18 cellular contexts compared by ENCODE assay signal in the genomic region with DNA sequence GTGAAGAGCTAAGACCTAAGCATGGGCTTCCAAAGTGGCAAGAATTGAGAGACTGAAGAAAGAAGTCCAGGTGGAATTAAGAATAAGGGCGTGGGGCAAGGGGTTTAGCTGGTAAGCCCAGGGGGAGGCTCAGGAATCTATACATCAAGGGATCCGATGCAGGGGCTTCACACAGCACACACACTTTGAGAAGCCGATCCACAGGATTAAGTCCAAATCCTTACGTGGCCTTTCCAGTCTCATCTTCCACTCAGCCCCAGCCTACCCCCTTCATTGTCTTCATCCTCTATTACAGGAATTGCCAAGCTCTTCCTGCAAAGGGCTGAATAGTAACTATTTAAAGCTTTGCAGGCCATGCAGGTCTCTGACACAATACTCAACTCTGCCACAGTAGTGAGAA.
DNase-seq lines count a peak whose midpoint lies in the region; ATAC-seq and TF ChIP-seq lines count a peak whose summit lies in the region.
"Had no signal": no experiment of that assay in that cellular context is flagged by ENCODE, and none has a peak within 500 bp of the region (broad histone marks: within the 10 kb centered on the region; RNA-seq: fewer than 3 reads in every experiment).

No MANE protein-coding gene starts in this region.

- intact Hi-C loops in IMR-90 (cut with micrococcal nuclease): loop anchor here (5.0 kb wide), 1 partner anchor 103 kb away; the partner anchor contains the start of gene TGFBR3
- intact Hi-C loops in natural killer cell (cut with micrococcal nuclease): no loop called here
- intact Hi-C loops in tibial artery (cut with DNase I; ENCODE audit: low total_unique reads): loop anchor here (5.0 kb wide), 1 partner anchor 148 kb away; no protein-coding TSS in a partner anchor

- in situ Hi-C loops in IMR-90 (cut with MboI; ENCODE audit: low sequenced_read_pairs) (no loop called here), GM13976 (cut with MboI; ENCODE audit: low sequenced_read_pairs, unreplicated experiment) (no loop called here)

- TF ChIP-seq RAD21 in IMR-90 (IDR thresholded peaks at IDR 0.05; ENCODE audit: low read length): no peak

- H3K18ac ChIP-seq in IMR-90 (ENCODE audit: low read depth, low read length): no peak overlapping the region

- H2AK9ac ChIP-seq in IMR-90 (replicated peaks; ENCODE audit: low read depth, low read length, poor library complexity): no peak overlapping the region

- TF ChIP-seq POLR2A in IMR-90 (IDR thresholded peaks at IDR 0.05; ENCODE audit: low read depth, low read length): no peak

- H2AFZ ChIP-seq in IMR-90 (replicated peaks; ENCODE audit: low read length, poor library complexity): no peak overlapping the region
- H2AFZ ChIP-seq: GM23248 had no signal

- no peak overlapping the region for H3K9ac ChIP-seq in IMR-90 (ENCODE audit: low read depth, low read length)
- H3K9ac ChIP-seq: GM23248 had no signal

- H3K4me3 ChIP-seq in IMR-90 (ENCODE audit: insufficient read depth, low read depth, low read length): no peak overlapping the region
- H3K4me3 ChIP-seq in tibial artery: no peak overlapping the region
- H3K4me3 ChIP-seq: GM23248, K562 had no signal

- H3K9me3 ChIP-seq in IMR-90 (ENCODE audit: control insufficient read depth, insufficient read depth, low read length) (no peaks in the 10 kb centered on the region), tibial artery (no peaks in the 10 kb centered on the region)

- POLR2A ChIA-PET in IMR-90 (lab: Charles Lee; ENCODE audit: unreplicated experiment): no interaction called here

- H3K4me2 ChIP-seq in IMR-90 (ENCODE audit: low read depth, low read length): no peak overlapping the region

- H3K27me3 ChIP-seq in IMR-90 (ENCODE audit: control insufficient read depth, insufficient read depth, low read length) (no peaks in the 10 kb centered on the region), tibial artery (no peaks in the 10 kb centered on the region)

- H3K36me3 Mint-ChIP-seq in natural killer cell (no peaks in the 10 kb centered on the region), osteocyte (ENCODE audit: unreplicated experiment) (peaks cover 3% of the 10 kb centered on the region)

- ATAC-seq in IMR-90 (ENCODE audit: low read depth) (no peak), natural killer cell (no peak)
- ATAC-seq: HCT116, K562 had no signal

- H3K9me1 ChIP-seq in IMR-90 (ENCODE audit: insufficient read depth, low read length): peaks cover 15% of the 10 kb centered on the region

- H3K27ac ChIP-seq in IMR-90 (ENCODE audit: insufficient read depth, low read length): no peak overlapping the region
- H3K27ac ChIP-seq in tibial artery: peak overlapping the region; percentile 58 to 70
- H3K27ac ChIP-seq: GM23248, RWPE1 had no signal

- no peak overlapping the region for H3K23ac ChIP-seq in IMR-90 (ENCODE audit: low read depth, low read length)

- no peak for DNase-seq in IMR-90
- DNase-seq in dermis blood vessel endothelial cell: peak; percentile 40
- DNase-seq in natural killer cell: no peak
- no peak for DNase-seq in tibial artery
- DNase-seq in GM13976 (ENCODE audit: low spot score): no peak
- no peak for DNase-seq in activated CD4-positive, alpha-beta T cell treated with anti-CD3 and anti-CD28 coated beads for 48 hours
- DNase-seq in osteocyte (ENCODE audit: extremely low spot score, unreplicated experiment): no peak
- DNase-seq: ACHN; CD4-positive, alpha-beta T cell; DMS79 treated with DMSO at 0.1 percent for 48 hours; GM23248; NCI-H1436; NCI-H2029 treated with DMSO at 0.1 percent for 48 hours; NCI-H524 treated with DMSO at 0.1 percent for 48 hours; OCI-M1 had no signal

- CTCF ChIA-PET in IMR-90 (lab: Yijun Ruan, JAX): interaction anchor here (1.3 to 1.6 kb wide), 2 partner anchors 9 to 46 kb away, joined by 3 to 5 read pairs; no protein-coding TSS in a partner anchor

- WGBS in IMR-90 (ENCODE audit: extremely low coverage in 2 of 2, insufficient read length in 1 of 2), 2 experiments: 100% methylated on average over 1 of the region's 4 CpGs; no CpG with 5 or more reads in 1 of the 2 experiments

- dilution Hi-C loops in IMR-90 (cut with HindIII; ENCODE audit: low sequenced_read_pairs, unreplicated experiment): no loop called here

- peak overlapping the region; percentile 67 to 70 for H3K27ac Mint-ChIP-seq in natural killer cell
- H3K27ac Mint-ChIP-seq in osteocyte (ENCODE audit: unreplicated experiment): no peak overlapping the region
- H3K27ac Mint-ChIP-seq: CD4-positive, alpha-beta T cell had no signal

- no peak overlapping the region for H2BK5ac ChIP-seq in IMR-90 (ENCODE audit: low read depth, low read length, poor library complexity, severe bottlenecking)

- TF ChIP-seq CTCF in IMR-90 (conservative IDR thresholded peaks at IDR 0.05; ENCODE audit: low read depth, low read length) (no peak), natural killer cell (IDR thresholded peaks at IDR 0.05) (no peak), tibial artery (IDR thresholded peaks at IDR 0.05) (no peak), GM13976 (IDR thresholded peaks at IDR 0.05; ENCODE audit: borderline replicate concordance, control extremely low read depth, extremely low read depth, insufficient read depth, missing control alignments) (no peak), osteocyte (IDR thresholded peaks at IDR 0.05) (no peak)

- H3K4me3 Mint-ChIP-seq in natural killer cell (no peak overlapping the region), osteocyte (ENCODE audit: unreplicated experiment) (no peak overlapping the region)
- H3K4me3 Mint-ChIP-seq: CD4-positive, alpha-beta T cell had no signal

- H3K4me1 Mint-ChIP-seq in natural killer cell (peaks cover 74 to 83% of the 10 kb centered on the region in 2 donors), osteocyte (ENCODE audit: unreplicated experiment) (peaks cover 66% of the 10 kb centered on the region)

- H3K79me1 ChIP-seq in IMR-90 (ENCODE audit: low read depth in 1 of 2, low read length in 2 of 2): peaks cover 0 to 4% of the 10 kb centered on the region in 2 experiments; a peak in 2 of 4 replicates

- no TSS peak for BruUV-seq in IMR-90 (replicated peaks; lab: Mats Ljungman, UMichigan)

- H2BK20ac ChIP-seq in IMR-90 (ENCODE audit: low read depth, low read length): peak overlapping the region; percentile 28; the same call in 1 of the 2 replicates

- no peak overlapping the region for H2AK5ac ChIP-seq in IMR-90 (ENCODE audit: low read depth, low read length)

- H3K4ac ChIP-seq in IMR-90 (ENCODE audit: low read depth, low read length): no peak overlapping the region

- no peaks in the 10 kb centered on the region for H3K9me3 Mint-ChIP-seq in natural killer cell
- H3K9me3 Mint-ChIP-seq in osteocyte (ENCODE audit: unreplicated experiment): no peaks in the 10 kb centered on the region
- H3K9me3 Mint-ChIP-seq: CD4-positive, alpha-beta T cell had no signal

- H3K27me3 Mint-ChIP-seq in natural killer cell (ENCODE audit: low read depth in 2 of 2): no peaks in the 10 kb centered on the region
- H3K27me3 Mint-ChIP-seq in osteocyte (ENCODE audit: unreplicated experiment): no peaks in the 10 kb centered on the region
- H3K27me3 Mint-ChIP-seq: CD4-positive, alpha-beta T cell had no signal

- H3K36me3 ChIP-seq in IMR-90 (ENCODE audit: control insufficient read depth, insufficient read depth, low read length) (no peaks in the 10 kb centered on the region; the same call in 1 of the 2 replicates), tibial artery (no peaks in the 10 kb centered on the region)

- H4K91ac ChIP-seq in IMR-90 (ENCODE audit: insufficient read depth, low read depth, low read length): no peak overlapping the region

- no peak overlapping the region for H2BK15ac ChIP-seq in IMR-90 (ENCODE audit: low read depth, low read length)

- H3K4me1 ChIP-seq in IMR-90 (ENCODE audit: control insufficient read depth, insufficient read depth, low read length) (peaks cover 18% of the 10 kb centered on the region), tibial artery (peaks cover 8 to 69% (median 36%) of the 10 kb centered on the region in 4 donors)

- H3K14ac ChIP-seq in IMR-90 (replicated peaks; ENCODE audit: low read depth, low read length): no peak overlapping the region

- H2BK120ac ChIP-seq in IMR-90 (ENCODE audit: low read depth, low read length): no peak overlapping the region

- H4K5ac ChIP-seq in IMR-90 (ENCODE audit: low read depth, low read length): no peak overlapping the region

- H4K8ac ChIP-seq in IMR-90 (ENCODE audit: low read depth in 2 of 2, low read length in 2 of 2): no peak overlapping the region

- H4K20me1 ChIP-seq in IMR-90 (ENCODE audit: insufficient read depth, low read length): no peaks in the 10 kb centered on the region

- no peak overlapping the region for H3K56ac ChIP-seq in IMR-90 (ENCODE audit: extremely low read depth, insufficient read depth, low read length)

TF ChIP-seq in IMR-90, 13 proteins besides CTCF, POLR2A, EP300 and RAD21:
- TF ChIP-seq USF2 (IDR thresholded peaks at IDR 0.05; ENCODE audit: low read depth, low read length): no peak
- no peak for TF ChIP-seq FOS (IDR thresholded peaks at IDR 0.05; ENCODE audit: low read depth, low read length)
- TF ChIP-seq, protein P1, sequence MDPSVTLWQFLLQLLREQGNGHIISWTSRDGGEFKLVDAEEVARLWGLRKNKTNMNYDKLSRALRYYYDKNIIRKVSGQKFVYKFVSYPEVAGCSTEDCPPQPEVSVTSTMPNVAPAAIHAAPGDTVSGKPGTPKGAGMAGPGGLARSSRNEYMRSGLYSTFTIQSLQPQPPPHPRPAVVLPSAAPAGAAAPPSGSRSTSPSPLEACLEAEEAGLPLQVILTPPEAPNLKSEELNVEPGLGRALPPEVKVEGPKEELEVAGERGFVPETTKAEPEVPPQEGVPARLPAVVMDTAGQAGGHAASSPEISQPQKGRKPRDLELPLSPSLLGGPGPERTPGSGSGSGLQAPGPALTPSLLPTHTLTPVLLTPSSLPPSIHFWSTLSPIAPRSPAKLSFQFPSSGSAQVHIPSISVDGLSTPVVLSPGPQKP (IDR thresholded peaks at IDR 0.05; ENCODE audit: borderline replicate concordance, low read depth, low read length): no peak
- no peak for TF ChIP-seq RFX5 (IDR thresholded peaks at IDR 0.05; ENCODE audit: low read depth, low read length)
- TF ChIP-seq BHLHE40 (IDR thresholded peaks at IDR 0.05; ENCODE audit: low read depth, low read length): no peak
- TF ChIP-seq MXI1 (IDR thresholded peaks at IDR 0.05; ENCODE audit: borderline replicate concordance, low read depth, low read length): no peak
